Comparison of ENCODE assay signal across 24 cellular contexts in genomic region chr2:120510751-120511395, GRCh38.
"Had no signal": no experiment of that assay in that cellular context is flagged by ENCODE, and none has a peak within 500 bp of the region (broad histone marks: within the 10 kb centered on the region; RNA-seq: fewer than 3 reads in every experiment).

No MANE protein-coding gene starts in this region.

- H3K27me3 ChIP-seq: adrenal gland, heart left ventricle, neutrophil had no signal

- H3K9me3 ChIP-seq: adrenal gland, heart left ventricle, lower lobe of right lung, neutrophil, tibial nerve had no signal

- DNase-seq: activated CD4-positive, alpha-beta T cell treated with anti-CD3 and anti-CD28 coated beads for 4 hours; activated CD4-positive, alpha-beta T cell treated with anti-CD3 and anti-CD28 coated beads, Interleukin-2, amount 50 U/mL, for 48 hours; activated CD8-positive, alpha-beta memory T cell treated with anti-CD3 and anti-CD28 coated beads, Interleukin-2, amount 50 U/mL, for 4 hours; activated effector memory CD4-positive, alpha-beta T cell treated with anti-CD3 and anti-CD28 coated beads, Interleukin-2, amount 50 U/mL, for 16 hours; activated naive CD4-positive, alpha-beta T cell treated with anti-CD3 and anti-CD28 coated beads for 36 hours; activated naive CD8-positive, alpha-beta T cell treated with anti-CD3 and anti-CD28 coated beads for 36 hours; activated T-cell treated with anti-CD3 and anti-CD28 coated beads, Interleukin-2, amount 50 U/mL, for 1 hour; adrenal gland; brain microvascular endothelial cell; central memory CD4-positive, alpha-beta T cell; foreskin fibroblast; heart left ventricle; kidney glomerular epithelial cell; lower lobe of right lung; mesenchymal stem cell; natural killer cell; retina; stimulated activated CD4-positive, alpha-beta T cell treated with anti-CD3 and anti-CD28 coated beads, Interleukin-2, amount 100 ng/mL, for 48 hours; stimulated activated naive CD4-positive, alpha-beta T cell treated with Interleukin-2 at 50 U/mL for 16 hours; T-helper 1 cell had no signal

- H3K4me3 ChIP-seq: adrenal gland, heart left ventricle, lower lobe of right lung, tibial nerve had no signal

- H3K4me1 ChIP-seq: lower lobe of right lung had no signal

- H3K36me3 ChIP-seq: adrenal gland, brain microvascular endothelial cell, heart left ventricle, lower lobe of right lung, neutrophil, tibial nerve had no signal

- H3K27ac ChIP-seq: adrenal gland, brain microvascular endothelial cell, heart left ventricle, lower lobe of right lung, neutrophil, tibial nerve had no signal

- ATAC-seq: esophagus mucosa, heart left ventricle, left lobe of liver, lower lobe of right lung, natural killer cell had no signal
